ENCODE assay signal across 13 cellular contexts in the genomic region with DNA sequence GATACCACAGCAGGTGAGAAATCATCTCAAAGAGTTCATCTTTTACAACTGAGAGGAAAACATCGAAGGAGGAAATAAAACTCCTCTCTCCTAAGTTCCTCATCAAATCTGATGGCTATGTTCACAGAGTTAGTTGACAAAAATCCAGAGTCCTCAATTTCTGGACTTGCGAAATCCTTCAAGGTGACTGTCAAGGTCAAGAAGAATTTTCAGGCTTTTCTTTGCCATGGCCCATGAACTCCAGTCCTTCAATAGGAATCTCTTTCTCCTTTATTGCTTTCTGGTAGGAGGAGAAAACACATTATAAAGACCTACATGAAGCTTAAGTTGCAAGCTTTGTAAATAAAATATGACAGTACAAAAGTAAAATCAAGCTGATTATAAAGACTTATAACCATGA. TPM values are rescaled to one million over a fixed set of nuclear protein-coding genes. Genes with fewer than 3 reads are reported as not detected.
A peak's percentile ranks its signal among the peaks of the same experiment; 100 is the strongest.
DNase-seq lines count a peak whose midpoint lies in the region; ATAC-seq and TF ChIP-seq lines count a peak whose summit lies in the region.
"Had no signal": no experiment of that assay in that cellular context is flagged by ENCODE, and none has a peak within 500 bp of the region (broad histone marks: within the 10 kb centered on the region; RNA-seq: fewer than 3 reads in every experiment).

No MANE protein-coding gene starts in this region.

- H3K9me3 ChIP-seq in Loucy (ENCODE audit: insufficient read depth, low read depth, low read length), result no peaks in the 10 kb centered on the region
- H3K9me3 ChIP-seq: colonic mucosa had no signal

- H3K4me1 ChIP-seq in Loucy (ENCODE audit: insufficient read depth, low read length, poor library complexity, severe bottlenecking), result peaks cover 24% of the 10 kb centered on the region

- ATAC-seq in central memory CD8-positive, alpha-beta T cell (replicated peaks; ENCODE audit: extremely low read depth, poor library complexity, severe bottlenecking), result no peak
- ATAC-seq in GM21381 (IDR thresholded peaks at IDR 0.05; ENCODE audit: unreplicated experiment), result no peak
- ATAC-seq: sciatic nerve had no signal

- no peaks in the 10 kb centered on the region for H3K27me3 ChIP-seq in Loucy (ENCODE audit: insufficient read depth, low read length, poor library complexity, severe bottlenecking)
- H3K27me3 ChIP-seq: colonic mucosa had no signal

- H3K4me1 Mint-ChIP-seq in activated T-cell treated with anti-CD3 and anti-CD28 coated beads, Interleukin-2, amount 50 U/mL, for 24 hours (ENCODE audit: low read depth), result peaks cover 55% of the 10 kb centered on the region
- peaks cover 30% of the 10 kb centered on the region for H3K4me1 Mint-ChIP-seq in central memory CD8-positive, alpha-beta T cell
- H3K4me1 Mint-ChIP-seq in osteocyte (ENCODE audit: unreplicated experiment), result peaks cover 29% of the 10 kb centered on the region

- no peaks in the 10 kb centered on the region for H3F3A ChIP-seq in Loucy (ENCODE audit: low read depth)

- no peaks in the 10 kb centered on the region for H3K27me3 Mint-ChIP-seq in activated T-cell treated with anti-CD3 and anti-CD28 coated beads, Interleukin-2, amount 50 U/mL, for 24 hours
- no peaks in the 10 kb centered on the region for H3K27me3 Mint-ChIP-seq in central memory CD8-positive, alpha-beta T cell
- H3K27me3 Mint-ChIP-seq in osteocyte (ENCODE audit: unreplicated experiment), result no peaks in the 10 kb centered on the region

- peak overlapping the region; percentile 99 for H3K27ac Mint-ChIP-seq in activated T-cell treated with anti-CD3 and anti-CD28 coated beads, Interleukin-2, amount 50 U/mL, for 24 hours
- peak overlapping the region; percentile 32 for H3K27ac Mint-ChIP-seq in central memory CD8-positive, alpha-beta T cell (ENCODE audit: low read depth)
- H3K27ac Mint-ChIP-seq in osteocyte (ENCODE audit: unreplicated experiment), result no peak overlapping the region

- TF ChIP-seq CTCF in Loucy (conservative IDR thresholded peaks at IDR 0.05; ENCODE audit: low read length), result no peak
- TF ChIP-seq CTCF in osteocyte (IDR thresholded peaks at IDR 0.05), result no peak

- H3K36me3 ChIP-seq in Loucy (ENCODE audit: insufficient read depth, low read length), result peaks cover 15% of the 10 kb centered on the region; the same call in 1 of the 2 replicates

- DNase-seq in activated T-cell treated with anti-CD3 and anti-CD28 coated beads, Interleukin-2, amount 50 U/mL, for 24 hours, result no peak
- no peak for DNase-seq in activated T-cell treated with anti-CD3 and anti-CD28 coated beads, Interleukin-2, amount 50 U/mL, for 1 hour
- DNase-seq in central memory CD8-positive, alpha-beta T cell (ENCODE audit: low spot score in 2 of 2), result no peak
- DNase-seq in osteocyte (ENCODE audit: extremely low spot score, unreplicated experiment) (no peak), DMS53 treated with DMSO at 0.1 percent for 48 hours (lab: John Stamatoyannopoulos, UW; ENCODE audit: unreplicated experiment) (no peak), NCI-H2196 (lab: John Stamatoyannopoulos, UW; ENCODE audit: unreplicated experiment) (no peak)
- DNase-seq: colonic mucosa, foreskin melanocyte, GDM1, NCI-H748 treated with DMSO at 0.1 percent for 48 hours had no signal

- peak overlapping the region; percentile 98 for H3K9ac ChIP-seq in Loucy (ENCODE audit: low read depth, low read length, poor library complexity, severe bottlenecking)

- H3K4me3 Mint-ChIP-seq in activated T-cell treated with anti-CD3 and anti-CD28 coated beads, Interleukin-2, amount 50 U/mL, for 24 hours, result peak overlapping the region; percentile 99
- peak overlapping the region; percentile 97 for H3K4me3 Mint-ChIP-seq in central memory CD8-positive, alpha-beta T cell
- peak overlapping the region; percentile 98 for H3K4me3 Mint-ChIP-seq in osteocyte (ENCODE audit: unreplicated experiment)

- H3K9me2 ChIP-seq in Loucy (replicated peaks; ENCODE audit: low read depth, low read length), result no peaks in the 10 kb centered on the region

- peaks cover 91% of the 10 kb centered on the region for H3K36me3 Mint-ChIP-seq in activated T-cell treated with anti-CD3 and anti-CD28 coated beads, Interleukin-2, amount 50 U/mL, for 24 hours (ENCODE audit: low read depth)
- H3K36me3 Mint-ChIP-seq in central memory CD8-positive, alpha-beta T cell (ENCODE audit: insufficient read depth), result peaks cover 41% of the 10 kb centered on the region
- peaks cover 11% of the 10 kb centered on the region for H3K36me3 Mint-ChIP-seq in osteocyte (ENCODE audit: unreplicated experiment)

- H3K4me3 ChIP-seq in Loucy (ENCODE audit: low read length, poor library complexity, severe bottlenecking), result peak overlapping the region; percentile 87

- no peaks in the 10 kb centered on the region for H3K9me3 Mint-ChIP-seq in activated T-cell treated with anti-CD3 and anti-CD28 coated beads, Interleukin-2, amount 50 U/mL, for 24 hours
- H3K9me3 Mint-ChIP-seq in central memory CD8-positive, alpha-beta T cell, result no peaks in the 10 kb centered on the region
- no peaks in the 10 kb centered on the region for H3K9me3 Mint-ChIP-seq in osteocyte (ENCODE audit: unreplicated experiment)

- peaks cover 21% of the 10 kb centered on the region for H4K20me1 ChIP-seq in Loucy (ENCODE audit: insufficient read depth, low read length, poor library complexity, severe bottlenecking)

- no peak overlapping the region for H2AFZ ChIP-seq in Loucy (ENCODE audit: low read length)

- H3K4me2 ChIP-seq in Loucy (ENCODE audit: low read depth, low read length, poor library complexity, severe bottlenecking), result peak overlapping the region; percentile 92

- H3K79me2 ChIP-seq in Loucy (ENCODE audit: insufficient read depth, low read length), result peaks cover 86% of the 10 kb centered on the region

RNA-seq across cellular contexts. Expression of a gene that starts 1.5 kb away (rescaled TPM):
- total RNA-seq in osteocyte, result 23.9 and 25.6 TPM in 2 replicates

RNA-seq across cellular contexts. Expression of a gene that starts 1.6 kb away (rescaled TPM):
- 16.1 and 21.1 TPM in 2 replicates for total RNA-seq in osteocyte

RNA-seq across cellular contexts. Expression of a gene that starts 6.8 kb away (rescaled TPM):
- 299 and 307 TPM in 2 replicates for total RNA-seq in osteocyte

RNA-seq across cellular contexts. Expression of a gene that starts 24.9 kb away (rescaled TPM):
- 143 and 151 TPM in 2 replicates for total RNA-seq in osteocyte

RNA-seq across cellular contexts. Expression of a gene that starts 51.2 kb away (rescaled TPM):
- total RNA-seq in osteocyte, result 324 and 325 TPM in 2 replicates
